ENCODE assay signal across 28 cellular contexts in the genomic region with DNA sequence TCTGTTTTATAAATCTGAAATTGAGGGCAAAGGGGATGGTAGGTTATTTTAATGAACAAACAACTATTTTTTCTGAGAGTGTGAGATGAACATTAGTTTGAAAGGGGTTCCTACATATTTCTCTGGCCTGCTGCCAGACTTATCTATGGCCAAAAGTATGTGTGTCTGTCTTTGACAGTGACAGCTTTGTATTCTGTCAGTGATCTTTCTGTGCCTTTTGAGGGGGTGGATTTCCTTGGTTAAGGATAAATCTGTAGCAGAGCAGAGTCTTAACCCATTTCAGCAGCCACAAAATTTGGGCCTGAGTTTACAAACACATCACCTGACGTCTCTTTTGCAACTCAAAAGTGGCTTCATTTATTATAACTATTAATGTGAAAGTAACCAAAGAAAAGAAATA. TPM values are rescaled to one million over a fixed set of nuclear protein-coding genes. Genes with fewer than 3 reads are reported as not detected.
DNase-seq lines count a peak whose midpoint lies in the region; ATAC-seq, FAIRE-seq and TF ChIP-seq lines count a peak whose summit lies in the region.
"Had no signal": no experiment of that assay in that cellular context is flagged by ENCODE, and none has a peak within 500 bp of the region (broad histone marks: within the 10 kb centered on the region; RNA-seq: fewer than 3 reads in every experiment).

No MANE protein-coding gene starts in this region.

- CTCF ChIA-PET in HepG2 (lab: Yijun Ruan, JAX; ENCODE audit: low intra/inter-chr PET ratio, low total read pairs), result no interaction called here

- no peak overlapping the region for H3K4me3 ChIP-seq in HepG2 (replicated peaks in 1 of 3; ENCODE audit: insufficient read depth in 1 of 3, low read depth in 2 of 3, low read length in 3 of 3)
- H3K4me3 ChIP-seq in right lobe of liver, result no peak overlapping the region
- H3K4me3 ChIP-seq: HAP-1, ovary, Peyer's patch, spleen, uterus had no signal

- H3K27me3 ChIP-seq in HepG2 (ENCODE audit: control insufficient read depth in 1 of 2, insufficient read depth in 2 of 2, low read length in 2 of 2), result no peaks in the 10 kb centered on the region
- H3K27me3 ChIP-seq in right lobe of liver, result no peaks in the 10 kb centered on the region
- H3K27me3 ChIP-seq: ovary, Peyer's patch, spleen, uterus had no signal

- no peak for FAIRE-seq in HepG2 (lab: Jason Lieb, UNC)
- FAIRE-seq: D721Med had no signal

- WGBS in HepG2 (ENCODE audit: low lambda C conversion rate), result 45% methylated on average over 1 of the region's 1 CpG
- WGBS in right lobe of liver (ENCODE audit: insufficient coverage, low coverage, low lambda C conversion rate, missing lambda C conversion rate), result 25% methylated on average over 1 of the region's 1 CpG

- peaks cover 6% of the 10 kb centered on the region for H4K20me1 ChIP-seq in HepG2 (ENCODE audit: insufficient read depth, low read length)

- POLR2A ChIA-PET in HepG2 (lab: Yijun Ruan, JAX), result no interaction called here

- H3K36me3 ChIP-seq in HepG2 (replicated peaks in 1 of 2; ENCODE audit: control insufficient read depth in 1 of 2, insufficient read depth in 2 of 2, low read length in 2 of 2), result no peaks in the 10 kb centered on the region
- no peaks in the 10 kb centered on the region for H3K36me3 ChIP-seq in right lobe of liver
- H3K36me3 ChIP-seq: HAP-1, ovary, Peyer's patch, spleen, uterus had no signal

- TF ChIP-seq CTCF in HepG2 (CRISPR knock-in tag; IDR thresholded peaks at IDR 0.05), result no peak
- TF ChIP-seq CTCF in right lobe of liver (IDR thresholded peaks at IDR 0.05), result no peak
- TF ChIP-seq CTCF in omental fat pad (IDR thresholded peaks at IDR 0.05), result no peak

- in situ Hi-C loops in HepG2 (cut with HindIII; ENCODE audit: extremely low pct_ligation_motif_present, low pct_unique_long_range_greater_than_20kb), result loop anchor here (25.0 kb wide), 1 partner anchor 250 kb away; a partner anchor contains a TSS

- H3K9ac ChIP-seq in HepG2 (ENCODE audit: insufficient read depth, low read depth, low read length), result no peak overlapping the region
- H3K9ac ChIP-seq: SK-N-SH had no signal

- no TSS peak for BruUV-seq in HepG2 (replicated peaks; lab: Mats Ljungman, UMichigan)

- TF ChIP-seq RAD21 in HepG2 (CRISPR knock-in tag; IDR thresholded peaks at IDR 0.05), result no peak

- intact Hi-C loops in HepG2 (cut with micrococcal nuclease; ENCODE audit: unreplicated experiment), result loop anchor here (5.0 kb wide), 3 partner anchors 55 to 260 kb away; a partner anchor contains a TSS
- intact Hi-C loops in right lobe of liver (cut with DNase I), result no loop called here

- TF ChIP-seq EP300 in HepG2 (IDR thresholded peaks at IDR 0.05; ENCODE audit: low read depth in 2 of 2, low read length in 2 of 2) (no peak), HepG2 (CRISPR knock-in tag; IDR thresholded peaks at IDR 0.05; ENCODE audit: borderline replicate concordance) (no peak)

- no peak overlapping the region for H2AFZ ChIP-seq in HepG2 (ENCODE audit: low read length)

- TF ChIP-seq POLR2A in HepG2 (IDR thresholded peaks at IDR 0.05; ENCODE audit: insufficient read depth in 1 of 2, low read depth in 2 of 2, low read length in 2 of 2) (no peak), right lobe of liver (IDR thresholded peaks at IDR 0.05) (no peak), erythroblast (IDR thresholded peaks at IDR 0.05; ENCODE audit: low read length) (no peak)

- H3K4me1 ChIP-seq in HepG2 (ENCODE audit: insufficient read depth, low read length), result peaks cover 20% of the 10 kb centered on the region
- no peaks in the 10 kb centered on the region for H3K4me1 ChIP-seq in right lobe of liver
- H3K4me1 ChIP-seq: HAP-1, Peyer's patch, uterus had no signal

- H3K79me2 ChIP-seq in HepG2 (ENCODE audit: insufficient read depth, low read length), result no peaks in the 10 kb centered on the region

- DNase-seq in HepG2 (ENCODE audit: low spot score), result peak; percentile 56
- DNase-seq in right lobe of liver, result no peak
- peak; percentile 32 for DNase-seq in SW480 (ENCODE audit: low spot score)
- peak; percentile 50 to 55 for DNase-seq in erythroblast (lab: John Stamatoyannopoulos, UW)
- DNase-seq in activated naive CD4-positive, alpha-beta T cell (lab: John Stamatoyannopoulos, UW), result no peak
- no peak for DNase-seq in NCI-H1436 (lab: John Stamatoyannopoulos, UW)
- no peak for DNase-seq in omental fat pad (ENCODE audit: low spot score)
- DNase-seq: activated CD4-positive, CD25-positive, alpha-beta regulatory T cell treated with anti-CD3 and anti-CD28 coated beads, Interleukin-2, amount 50 U/mL, for 72 hours; activated CD8-positive, alpha-beta T cell treated with anti-CD3 and anti-CD28 coated beads, Interleukin-2, amount 10 ng/mL, durations not matched to agents 7 days and 5 days; effector CD8-positive, alpha-beta T cell; foreskin fibroblast; left colon; natural killer cell; NCI-H1105 treated with DMSO at 0.1 percent for 48 hours; NCI-H2081; NCI-H446; ovary; Peyer's patch; SK-N-SH; spleen; stimulated activated CD4-positive, alpha-beta T cell treated with anti-CD3 and anti-CD28 coated beads, Interleukin-4, amount 100 ng/mL, for 24 hours; stimulated activated naive B cell treated with anti-CD40 and anti-IgM and Interleukin-4, amounts not matched to agents 10 μg/mL and 1 μg/mL and 100 μg/mL, for 72 hours; T-helper 9 cell; uterus had no signal

- no peak for ATAC-seq in HepG2
- no peak for ATAC-seq in right lobe of liver
- no peak for ATAC-seq in omental fat pad (ENCODE audit: low FRiP score)
- no peak for ATAC-seq in HG02759 (IDR thresholded peaks at IDR 0.05; ENCODE audit: unreplicated experiment)
- ATAC-seq: activated CD8-positive, alpha-beta T cell treated with anti-CD3 and anti-CD28 coated beads, Interleukin-2, amount 10 ng/mL, durations not matched to agents 7 days and 5 days; left colon; stimulated activated naive B cell treated with anti-CD40 and anti-IgM and Interleukin-4, amounts not matched to agents 10 μg/mL and 1 μg/mL and 100 μg/mL, for 72 hours had no signal

- H3K9me3 ChIP-seq in HepG2 (ENCODE audit: low read length), result no peaks in the 10 kb centered on the region
- no peaks in the 10 kb centered on the region for H3K9me3 ChIP-seq in right lobe of liver
- H3K9me3 ChIP-seq: HAP-1, ovary, Peyer's patch, SK-N-SH, spleen, uterus had no signal

- peak overlapping the region; percentile 18 for H3K27ac ChIP-seq in HepG2 (ENCODE audit: extremely low read length, insufficient read depth, low read length)
- H3K27ac ChIP-seq in right lobe of liver, result no peak overlapping the region
- H3K27ac ChIP-seq: HL-60, ovary, Peyer's patch had no signal

- no peak overlapping the region for H3K4me2 ChIP-seq in HepG2 (ENCODE audit: low read depth, low read length)
- H3K4me2 ChIP-seq: SK-N-SH had no signal

RNA-seq across cellular contexts. Expression of a gene that starts 30.9 kb away (rescaled TPM):
- 6.5 and 10.4 TPM in 2 replicates for total RNA-seq in HepG2 (2016; rRNA removed; fragmentation: Illumina TruSeq; extraction: Trizol)
- 1.1 and 1.6 TPM in 2 replicates for total RNA-seq in HepG2 (2016; cell fraction: cytosol; rRNA removed; fragmentation: Illumina TruSeq; extraction: Trizol; ENCODE audit: low read depth)
- total RNA-seq in HepG2 (2016; cell fraction: insoluble cytoplasmic fraction; rRNA removed; fragmentation: Illumina TruSeq; extraction: Trizol), result 5.9 and 9.4 TPM in 2 replicates
- 4.9 and 5.3 TPM in 2 replicates for total RNA-seq in HepG2 (2016; cell fraction: membrane; rRNA removed; fragmentation: Illumina TruSeq; extraction: Trizol)
- 8.8 and 11.2 TPM in 2 replicates for total RNA-seq in HepG2 (2016; cell fraction: nucleus; rRNA removed; fragmentation: Illumina TruSeq; extraction: Trizol)
- 3.9 and 5.6 TPM in 2 replicates for polyA plus RNA-seq in HepG2 (2011; rRNA removed)
- 2.2 and 3.2 TPM in 2 replicates for polyA plus RNA-seq in HepG2 (2011; cell fraction: cytosol; rRNA removed)
- polyA plus RNA-seq in HepG2 (2011; cell fraction: nucleus; rRNA removed), result 15.3 and 19.0 TPM in 2 replicates
- 6.4 and 6.6 TPM in 2 replicates for polyA plus RNA-seq in HepG2 (2012)
- polyA plus RNA-seq in HepG2 (2016; cell fraction: cytosol; fragmentation: Illumina TruSeq; extraction: Trizol; ENCODE audit: low read depth), result 0.53 and 0.94 TPM in 2 replicates
- 6.0 and 6.2 TPM in 2 replicates for polyA plus RNA-seq in HepG2 (2016; cell fraction: insoluble cytoplasmic fraction; fragmentation: Illumina TruSeq; extraction: Trizol; ENCODE audit: low read depth)
- 2.1 and 2.6 TPM in 2 replicates for polyA plus RNA-seq in HepG2 (2016; cell fraction: membrane; fragmentation: Illumina TruSeq; extraction: Trizol; ENCODE audit: low read depth)
- 20.0 and 22.4 TPM in 2 replicates for polyA plus RNA-seq in HepG2 (2016; cell fraction: nucleus; fragmentation: Illumina TruSeq; extraction: Trizol; ENCODE audit: insufficient read depth, low read depth)
- polyA minus RNA-seq in HepG2 (2011; rRNA and poly(A)+ RNA removed; ENCODE audit: low replicate concordance), result 4.8 and 5.2 TPM in 2 replicates
- polyA minus RNA-seq in HepG2 (2011; cell fraction: cytosol; rRNA and poly(A)+ RNA removed), result 4.2 and 4.4 TPM in 2 replicates
- polyA minus RNA-seq in HepG2 (2011; cell fraction: nucleus; rRNA and poly(A)+ RNA removed), result 9.0 and 11.1 TPM in 2 replicates
- total RNA-seq in right lobe of liver, result 10 to 100 TPM in 1 of 6 experiments, 1 to 10 TPM in 5; 4.8 to 10.7 (median 6.6) TPM
- 10 to 100 TPM; 10.7 to 18.3 (median 15.6) TPM for total RNA-seq in omental fat pad

RNA-seq across cellular contexts. Expression of a gene that starts 56.4 kb away (rescaled TPM):
- 25.3 and 32.2 TPM in 2 replicates for total RNA-seq in HepG2 (2016; rRNA removed; fragmentation: Illumina TruSeq; extraction: Trizol)
- total RNA-seq in HepG2 (2016; cell fraction: cytosol; rRNA removed; fragmentation: Illumina TruSeq; extraction: Trizol; ENCODE audit: low read depth), result 6.0 and 7.1 TPM in 2 replicates
- 24.1 and 33.0 TPM in 2 replicates for total RNA-seq in HepG2 (2016; cell fraction: insoluble cytoplasmic fraction; rRNA removed; fragmentation: Illumina TruSeq; extraction: Trizol)
- total RNA-seq in HepG2 (2016; cell fraction: membrane; rRNA removed; fragmentation: Illumina TruSeq; extraction: Trizol), result 18.8 and 21.8 TPM in 2 replicates
- total RNA-seq in HepG2 (2016; cell fraction: nucleus; rRNA removed; fragmentation: Illumina TruSeq; extraction: Trizol), result 37.5 and 48.5 TPM in 2 replicates
- polyA plus RNA-seq in HepG2 (2011; rRNA removed), result 40.9 and 41.1 TPM in 2 replicates
- polyA plus RNA-seq in HepG2 (2011; cell fraction: cytosol; rRNA removed), result 27.7 and 44.5 TPM in 2 replicates
- polyA plus RNA-seq in HepG2 (2011; cell fraction: nucleus; rRNA removed), result 13.5 and 18.5 TPM in 2 replicates
- 63.0 and 66.0 TPM in 2 replicates for polyA plus RNA-seq in HepG2 (2012)
- 11.5 and 12.5 TPM in 2 replicates for polyA plus RNA-seq in HepG2 (2016; cell fraction: cytosol; fragmentation: Illumina TruSeq; extraction: Trizol; ENCODE audit: low read depth)
- 44.2 and 48.6 TPM in 2 replicates for polyA plus RNA-seq in HepG2 (2016; cell fraction: insoluble cytoplasmic fraction; fragmentation: Illumina TruSeq; extraction: Trizol; ENCODE audit: low read depth)
- polyA plus RNA-seq in HepG2 (2016; cell fraction: membrane; fragmentation: Illumina TruSeq; extraction: Trizol; ENCODE audit: low read depth), result 24.5 and 24.9 TPM in 2 replicates
- polyA plus RNA-seq in HepG2 (2016; cell fraction: nucleus; fragmentation: Illumina TruSeq; extraction: Trizol; ENCODE audit: insufficient read depth, low read depth), result 94.3 and 102 TPM in 2 replicates
- 63.3 and 204 TPM in 2 replicates for polyA minus RNA-seq in HepG2 (2011; rRNA and poly(A)+ RNA removed; ENCODE audit: low replicate concordance)
- polyA minus RNA-seq in HepG2 (2011; cell fraction: cytosol; rRNA and poly(A)+ RNA removed), result 40.9 and 50.4 TPM in 2 replicates
- polyA minus RNA-seq in HepG2 (2011; cell fraction: nucleus; rRNA and poly(A)+ RNA removed), result 16.9 and 23.7 TPM in 2 replicates
- 10 to 100 TPM; 47.3 to 70.5 (median 52.9) TPM for total RNA-seq in right lobe of liver
- total RNA-seq in omental fat pad, result 100 to 1,000 TPM; 137 to 307 (median 193) TPM

Comparison
In these comparisons a context has a peak if more than half of its experiments do, and no peak if none do; other contexts are left out.
1. DNase-seq: peak in HepG2 (single experiment), SW480 (single experiment) and erythroblast (2 of 2); none in right lobe of liver (0 of 3), activated naive CD4-positive, alpha-beta T cell (0 of 4), NCI-H1436 (single experiment) and omental fat pad (single experiment).